ENCODE assay signal across 8 cellular contexts in the genomic region with DNA sequence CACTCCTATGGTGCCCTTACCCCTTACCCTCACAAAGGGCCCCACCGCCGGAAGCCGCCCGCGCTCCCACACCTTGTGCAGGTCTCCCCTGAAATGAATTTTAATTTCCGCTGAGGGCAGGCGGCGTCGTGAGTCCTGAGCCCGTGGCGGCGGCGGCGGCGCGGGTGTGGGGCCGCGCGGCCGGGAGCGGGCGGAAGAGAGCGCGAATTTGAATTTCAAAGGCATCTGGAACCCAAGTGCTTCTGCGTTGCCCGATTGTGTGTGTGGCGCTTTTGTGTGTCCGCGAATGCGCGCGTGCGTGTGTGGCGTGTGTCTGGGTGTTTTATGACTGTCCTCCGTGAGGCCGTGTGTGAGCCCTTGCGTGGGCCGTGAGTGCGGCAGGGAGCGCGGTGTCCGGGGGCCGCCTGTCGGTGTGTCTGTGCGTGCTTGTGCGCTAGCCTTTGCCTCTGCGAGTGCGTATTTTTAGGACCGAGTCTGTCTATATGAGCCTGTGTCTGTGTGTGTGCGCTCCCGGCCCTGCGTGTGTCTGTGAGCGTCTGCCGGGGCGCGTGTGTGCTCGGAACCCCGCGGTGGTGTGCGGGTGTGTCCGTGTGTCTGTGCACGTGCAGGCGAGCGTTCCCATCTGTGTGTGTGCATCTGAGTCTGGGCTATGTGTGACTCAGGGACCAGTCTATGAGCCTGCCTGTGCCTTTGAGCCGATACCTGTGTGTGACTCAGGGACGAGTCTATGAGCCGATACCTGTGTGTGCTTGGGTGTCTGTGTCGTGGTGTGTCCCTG. TPM values are rescaled to one million over a fixed set of nuclear protein-coding genes. Genes with fewer than 3 reads are reported as not detected.
DNase-seq lines count a peak whose midpoint lies in the region; ATAC-seq and TF ChIP-seq lines count a peak whose summit lies in the region.

No MANE protein-coding gene starts in this region.

- TF ChIP-seq CTCF in DOHH2 (IDR thresholded peaks at IDR 0.05; ENCODE audit: low read depth, low read length, poor library complexity, severe bottlenecking) (no peak), fibroblast of the aortic adventitia (IDR thresholded peaks at IDR 0.05; ENCODE audit: insufficient read depth, low read length) (peak; percentile 23), WERI-Rb-1 (IDR thresholded peaks at IDR 0.05; ENCODE audit: low read depth, low read length) (no peak)

- H3K4me2 ChIP-seq in DOHH2 (ENCODE audit: low read length) (peak overlapping the region; percentile 66), skeletal muscle satellite cell (ENCODE audit: low read length) (peak overlapping the region; percentile 31)

- H3K4me3 ChIP-seq in DOHH2 (ENCODE audit: low read length), result peak overlapping the region; percentile 54
- peak overlapping the region; percentile 35 for H3K4me3 ChIP-seq in fibroblast of the aortic adventitia (ENCODE audit: low read depth, low read length)
- no peak overlapping the region for H3K4me3 ChIP-seq in skeletal muscle satellite cell (ENCODE audit: low read length)
- H3K4me3 ChIP-seq in WERI-Rb-1 (ENCODE audit: low read depth, low read length), result no peak overlapping the region

- no peak overlapping the region for H3K9ac ChIP-seq in skeletal muscle satellite cell (ENCODE audit: low read depth, low read length)

- H3K27me3 ChIP-seq in DOHH2 (ENCODE audit: control insufficient read depth, low read length) (peaks cover 74% of the 10 kb centered on the region), skeletal muscle satellite cell (ENCODE audit: control insufficient read depth, insufficient read depth, low read length) (peaks cover 61% of the 10 kb centered on the region), WERI-Rb-1 (ENCODE audit: insufficient read depth, low read depth, severe bottlenecking) (no peaks in the 10 kb centered on the region)

- no peaks in the 10 kb centered on the region for H3K9me3 ChIP-seq in DOHH2 (ENCODE audit: control insufficient read depth, insufficient read depth, low read length)
- no peaks in the 10 kb centered on the region for H3K9me3 ChIP-seq in skeletal muscle satellite cell (replicated peaks; ENCODE audit: low read length)
- H3K9me3 ChIP-seq in WERI-Rb-1 (ENCODE audit: severe bottlenecking), result no peaks in the 10 kb centered on the region

- no peaks in the 10 kb centered on the region for H3K79me2 ChIP-seq in DOHH2 (ENCODE audit: control insufficient read depth, low read length)

- H3K36me3 ChIP-seq in DOHH2 (ENCODE audit: control insufficient read depth, low read length) (no peaks in the 10 kb centered on the region), skeletal muscle satellite cell (ENCODE audit: insufficient read depth, low read length) (no peaks in the 10 kb centered on the region), WERI-Rb-1 (no peaks in the 10 kb centered on the region)

- ATAC-seq in HG02623 (IDR thresholded peaks at IDR 0.05; ENCODE audit: unreplicated experiment) (no peak), HG03097 (IDR thresholded peaks at IDR 0.05; ENCODE audit: low FRiP score, unreplicated experiment) (no peak)

- no peaks in the 10 kb centered on the region for H3K9me2 ChIP-seq in DOHH2 (replicated peaks; ENCODE audit: control insufficient read depth, low read length)

- peak; percentile 29 for DNase-seq in activated T-cell treated with anti-CD3 and anti-CD28 coated beads for 1 hour (ENCODE audit: low read depth)
- no peak for DNase-seq in fibroblast of the aortic adventitia (ENCODE audit: low read depth)
- DNase-seq in NOMO-1 treated with dmso at 0.1 percent for 144 hours (lab: John Stamatoyannopoulos, UW; ENCODE audit: unreplicated experiment), result no peak
- DNase-seq in WERI-Rb-1, result no peak

- H4K20me1 ChIP-seq in DOHH2 (ENCODE audit: control insufficient read depth, insufficient read depth, low read depth, low read length), result peaks cover 6% of the 10 kb centered on the region; the same call in 1 of the 2 replicates

- no peak overlapping the region for H3K27ac ChIP-seq in DOHH2 (ENCODE audit: low read depth, low read length)
- no peak overlapping the region for H3K27ac ChIP-seq in WERI-Rb-1

- H3F3A ChIP-seq in DOHH2 (ENCODE audit: control insufficient read depth, insufficient read depth), result no peaks in the 10 kb centered on the region

- H3K4me1 ChIP-seq in DOHH2 (ENCODE audit: control insufficient read depth, low read length) (peaks cover 29% of the 10 kb centered on the region), skeletal muscle satellite cell (ENCODE audit: control insufficient read depth, insufficient read depth, low read length) (peaks cover 4% of the 10 kb centered on the region)

RNA-seq across cellular contexts. Expression of gene ADGRB2, which starts 7.9 kb away (rescaled TPM):
- 7.9 and 11.3 TPM in 2 replicates for total RNA-seq in fibroblast of the aortic adventitia (ENCODE audit: low replicate concordance)
- total RNA-seq in skeletal muscle satellite cell (2012; rRNA removed), result 1.8 and 3.3 TPM in 2 replicates

RNA-seq across cellular contexts. Expression of gene SPOCD1, which starts 43.7 kb away (rescaled TPM):
- 3.4 and 37.2 TPM in 2 replicates for total RNA-seq in fibroblast of the aortic adventitia (ENCODE audit: low replicate concordance)
- 65.5 and 77.1 TPM in 2 replicates for total RNA-seq in skeletal muscle satellite cell (2012; rRNA removed)

Comparison
In these comparisons a context has a peak if more than half of its experiments do, and no peak if none do; other contexts are left out.
1. H3K4me3 ChIP-seq: peak in DOHH2 (single experiment) and fibroblast of the aortic adventitia (single experiment); none in skeletal muscle satellite cell (single experiment) and WERI-Rb-1 (single experiment).